In the genomic region with DNA sequence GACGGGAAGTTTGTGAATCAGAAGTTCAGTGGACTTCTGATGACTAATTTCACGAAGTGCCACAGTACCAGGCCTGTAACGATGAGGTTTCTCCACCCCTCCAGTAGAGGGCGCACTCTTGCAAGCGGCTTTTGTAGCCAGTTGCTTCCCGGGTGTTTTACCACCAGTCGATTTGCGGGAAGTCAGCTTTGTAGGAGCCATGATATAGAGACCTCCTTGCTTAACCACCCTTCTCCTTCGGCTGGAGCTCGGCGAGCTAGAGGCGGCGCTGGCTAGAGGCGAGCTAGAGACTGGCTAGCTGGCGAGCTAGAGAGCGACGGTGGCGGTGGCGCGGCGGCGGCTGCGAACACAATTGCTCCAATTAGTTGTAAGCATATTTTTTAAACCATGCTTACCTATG, we compare ENCODE assay signal across 11 cellular contexts.
A peak's percentile ranks its signal among the peaks of the same experiment; 100 is the strongest.
DNase-seq lines count a peak whose midpoint lies in the region; TF ChIP-seq lines count a peak whose summit lies in the region.
"Had no signal": no experiment of that assay in that cellular context is flagged by ENCODE, and none has a peak within 500 bp of the region (broad histone marks: within the 10 kb centered on the region; RNA-seq: fewer than 3 reads in every experiment).

No MANE protein-coding gene starts in this region.

- H3K27me3 ChIP-seq in H7 (ENCODE audit: control insufficient read depth, insufficient read depth, low read length) (no peaks in the 10 kb centered on the region; the same call in 1 of the 2 replicates), tibial artery (no peaks in the 10 kb centered on the region)
- H3K27me3 ChIP-seq: stomach had no signal

- intact Hi-C loops in tibial artery (cut with DNase I; ENCODE audit: low total_unique reads), result no loop called here

- DNase-seq in DMS53 treated with DMSO at 0.1 percent for 48 hours (lab: John Stamatoyannopoulos, UW; ENCODE audit: unreplicated experiment), result peak; percentile 84
- DNase-seq in H7, result peak; percentile 46
- DNase-seq in SK-N-DZ (ENCODE audit: low spot score), result peak; percentile 4
- DNase-seq in iPS-NIHi7 (ENCODE audit: extremely low spot score), result peak; percentile 14
- no peak for DNase-seq in tibial artery
- DNase-seq in T1000 (lab: John Stamatoyannopoulos, UW), result no peak
- DNase-seq in activated effector memory CD4-positive, alpha-beta T cell treated with anti-CD3 and anti-CD28 coated beads, Interleukin-2, amount 50 U/mL, for 16 hours, result no peak
- DNase-seq: effector memory CD4-positive, alpha-beta T cell; EL; NCI-H1694 treated with DMSO at 0.1 percent for 48 hours; stomach had no signal

- H3K4me3 ChIP-seq in H7 (ENCODE audit: insufficient read depth, low read depth, low read length), result no peak overlapping the region
- no peak overlapping the region for H3K4me3 ChIP-seq in tibial artery
- H3K4me3 ChIP-seq: stomach had no signal

- H3K4me1 ChIP-seq in tibial artery, result no peaks in the 10 kb centered on the region
- H3K4me1 ChIP-seq: stomach had no signal

- H3K36me3 ChIP-seq in H7 (replicated peaks; ENCODE audit: control insufficient read depth, insufficient read depth, low read length) (no peaks in the 10 kb centered on the region), tibial artery (no peaks in the 10 kb centered on the region)
- H3K36me3 ChIP-seq: stomach had no signal

- TF ChIP-seq CTCF in tibial artery (IDR thresholded peaks at IDR 0.05), result no peak

- H3K9me3 ChIP-seq in tibial artery, result no peaks in the 10 kb centered on the region

- no peak overlapping the region for H3K27ac ChIP-seq in tibial artery
- H3K27ac ChIP-seq: stomach had no signal

Comparison
In these comparisons a context has a peak if more than half of its experiments do, and no peak if none do; other contexts are left out.
1. DNase-seq: peak in DMS53 treated with DMSO at 0.1 percent for 48 hours (single experiment), H7 (single experiment), SK-N-DZ (single experiment) and iPS-NIHi7 (single experiment); none in tibial artery (0 of 2), T1000 (single experiment) and activated effector memory CD4-positive, alpha-beta T cell treated with anti-CD3 and anti-CD28 coated beads, Interleukin-2, amount 50 U/mL, for 16 hours (single experiment).